8 cellular contexts compared by ENCODE assay signal in the genomic region with DNA sequence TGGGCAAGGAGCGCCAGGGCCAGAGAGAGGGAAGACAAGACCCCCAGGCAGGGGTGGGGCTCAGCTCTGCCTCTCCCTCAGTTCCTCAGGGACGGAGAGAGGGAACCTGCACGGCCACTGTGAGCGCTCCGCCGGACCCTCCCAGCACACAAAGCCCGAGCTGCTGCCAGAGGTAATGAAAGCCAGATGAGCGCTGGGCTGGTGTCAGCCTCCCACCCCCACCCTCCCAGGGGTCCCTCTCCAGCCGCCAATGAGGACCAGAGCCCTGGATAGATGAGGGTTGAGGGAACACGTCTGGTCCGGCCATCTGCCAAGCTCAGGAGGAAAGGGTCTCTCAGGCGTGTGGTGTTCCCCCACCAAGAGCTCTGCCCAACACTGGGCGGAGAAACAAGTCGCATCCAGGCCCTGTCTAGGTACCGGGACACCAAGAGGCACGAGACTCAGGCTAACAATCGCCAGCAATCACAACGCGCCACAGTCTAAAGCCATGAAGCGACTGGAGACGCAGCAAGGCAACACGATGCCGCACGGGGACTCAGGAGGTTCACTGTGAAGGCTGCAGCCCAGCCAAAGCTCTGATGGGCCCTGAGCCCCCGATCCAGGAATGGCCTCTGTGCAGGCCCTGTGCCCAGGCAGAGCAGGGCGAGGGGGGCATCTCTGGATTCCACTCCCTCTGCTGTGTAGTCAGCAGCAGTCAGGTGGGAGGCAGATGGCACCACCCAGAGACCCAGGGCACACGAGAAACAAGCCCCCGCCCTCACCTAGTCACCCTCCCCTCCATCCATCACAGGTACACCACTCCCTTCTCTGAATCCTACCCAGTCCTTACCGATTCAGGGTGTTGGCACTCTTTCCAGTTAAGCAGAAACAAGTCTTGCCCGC. TPM values are rescaled to one million over a fixed set of nuclear protein-coding genes. Genes with fewer than 3 reads are reported as not detected.
DNase-seq lines count a peak whose midpoint lies in the region; ATAC-seq and TF ChIP-seq lines count a peak whose summit lies in the region.

No MANE protein-coding gene starts in this region.

- H3K4me1 ChIP-seq in CD4-positive, CD25-positive, alpha-beta regulatory T cell (ENCODE audit: control insufficient read depth, insufficient read depth, low read length, poor library complexity, severe bottlenecking): peaks cover 87% of the 10 kb centered on the region
- peaks cover 45% of the 10 kb centered on the region for H3K4me1 ChIP-seq in ectodermal cell (ENCODE audit: control insufficient read depth, insufficient read depth, low read length)

- no peaks in the 10 kb centered on the region for H3K27me3 ChIP-seq in CD4-positive, CD25-positive, alpha-beta regulatory T cell (ENCODE audit: control insufficient read depth, insufficient read depth, low read length)
- no peaks in the 10 kb centered on the region for H3K27me3 ChIP-seq in ectodermal cell (ENCODE audit: control insufficient read depth, insufficient read depth, low read length, poor library complexity, severe bottlenecking)
- H3K27me3 ChIP-seq in neural cell (ENCODE audit: insufficient read depth, low read depth, low read length): no peaks in the 10 kb centered on the region

- peaks cover 16 to 84% (median 46%) of the 10 kb centered on the region in 4 donors for H3K4me1 Mint-ChIP-seq in CD4-positive, CD25-positive, alpha-beta regulatory T cell

- H3K4me3 Mint-ChIP-seq in CD4-positive, CD25-positive, alpha-beta regulatory T cell: peak overlapping the region; percentile 58 to 96 (median 85)

- H3F3A ChIP-seq in neural cell (ENCODE audit: insufficient read depth, low read length, poor library complexity, severe bottlenecking): no peaks in the 10 kb centered on the region

- DNase-seq in CD4-positive, CD25-positive, alpha-beta regulatory T cell: no peak
- DNase-seq in NCI-H2171 treated with DMSO at 0.1 percent for 48 hours (lab: John Stamatoyannopoulos, UW) (peak; percentile 95), DMS114 treated with DMSO at 0.1 percent for 48 hours (lab: John Stamatoyannopoulos, UW; ENCODE audit: unreplicated experiment) (no peak)
- DNase-seq in stimulated activated CD4-positive, alpha-beta T cell treated with anti-CD3 and anti-CD28 coated beads, Interleukin-15, amount 100 ng/mL, for 24 hours: no peak

- TF ChIP-seq EP300 in neural cell (conservative IDR thresholded peaks at IDR 0.05; ENCODE audit: poor library complexity, severe bottlenecking): no peak

- H3K27ac ChIP-seq in CD4-positive, CD25-positive, alpha-beta regulatory T cell (ENCODE audit: insufficient read depth, low read length, poor library complexity, severe bottlenecking): peak overlapping the region; percentile 96
- H3K27ac ChIP-seq in ectodermal cell (ENCODE audit: insufficient read depth, low read depth, low read length, poor library complexity, severe bottlenecking) (peak overlapping the region; percentile 44), neural cell (ENCODE audit: low read length) (peak overlapping the region; percentile 28)

- peak overlapping the region; percentile 73 for H3K9ac ChIP-seq in neural cell (ENCODE audit: low read length)

- no peak for TF ChIP-seq RAD21 in neural cell (conservative IDR thresholded peaks at IDR 0.05)

- H3K9me3 ChIP-seq in CD4-positive, CD25-positive, alpha-beta regulatory T cell (ENCODE audit: control insufficient read depth in 2 of 2, low read length in 2 of 2): no peaks in the 10 kb centered on the region
- H3K9me3 ChIP-seq in ectodermal cell (ENCODE audit: control insufficient read depth, low read length): no peaks in the 10 kb centered on the region
- H3K9me3 ChIP-seq in neural cell (ENCODE audit: low read length): no peaks in the 10 kb centered on the region

- no peak overlapping the region for H3K4me3 ChIP-seq in CD4-positive, CD25-positive, alpha-beta regulatory T cell (ENCODE audit: low read depth, low read length)
- H3K4me3 ChIP-seq in ectodermal cell (ENCODE audit: insufficient read depth, low read depth, low read length): no peak overlapping the region
- peak overlapping the region; percentile 78 for H3K4me3 ChIP-seq in neural cell (ENCODE audit: low read length)

- peaks cover 14% of the 10 kb centered on the region for H4K20me1 ChIP-seq in neural cell (ENCODE audit: insufficient read depth)

- H2AFZ ChIP-seq in neural cell (ENCODE audit: low read depth, low read length): no peak overlapping the region

- H3K9me2 ChIP-seq in neural cell (ENCODE audit: insufficient read depth, low read length): no peaks in the 10 kb centered on the region

- no peak for ATAC-seq in CD4-positive, CD25-positive, alpha-beta regulatory T cell (ENCODE audit: low read depth in 2 of 2)
- no peak for ATAC-seq in HG03139 (IDR thresholded peaks at IDR 0.05; ENCODE audit: unreplicated experiment)
- ATAC-seq in HG02610 (IDR thresholded peaks at IDR 0.05; ENCODE audit: unreplicated experiment): no peak

- no peaks in the 10 kb centered on the region for H3K36me3 Mint-ChIP-seq in CD4-positive, CD25-positive, alpha-beta regulatory T cell

- no peak for TF ChIP-seq CTCF in neural cell (IDR thresholded peaks at IDR 0.05; ENCODE audit: poor library complexity, severe bottlenecking)

- peaks cover 25% of the 10 kb centered on the region for H3K79me2 ChIP-seq in neural cell (replicated peaks; ENCODE audit: insufficient read depth, low read length)

- H3K27ac Mint-ChIP-seq in CD4-positive, CD25-positive, alpha-beta regulatory T cell: no peak overlapping the region

- H3K36me3 ChIP-seq in CD4-positive, CD25-positive, alpha-beta regulatory T cell (ENCODE audit: control insufficient read depth, insufficient read depth, low read length): no peaks in the 10 kb centered on the region
- H3K36me3 ChIP-seq in ectodermal cell (ENCODE audit: control insufficient read depth, insufficient read depth, low read length) (no peaks in the 10 kb centered on the region), neural cell (ENCODE audit: insufficient read depth, low read length) (no peaks in the 10 kb centered on the region)

- peak overlapping the region; percentile 61 for H3K4me2 ChIP-seq in neural cell (ENCODE audit: low read length)

- H3K9me3 Mint-ChIP-seq in CD4-positive, CD25-positive, alpha-beta regulatory T cell: no peaks in the 10 kb centered on the region

- WGBS in ectodermal cell, 2 experiments: 54 to 56% methylated on average over 30 of the region's 30 CpGs

- no peaks in the 10 kb centered on the region for H3K27me3 Mint-ChIP-seq in CD4-positive, CD25-positive, alpha-beta regulatory T cell

TF ChIP-seq in neural cell, 6 proteins besides CTCF, POLR2A, EP300 and RAD21:
- TF ChIP-seq TAF1 (IDR thresholded peaks at IDR 0.05; ENCODE audit: low read depth) (no peak), POLR2AphosphoS5 (IDR thresholded peaks at IDR 0.05) (no peak), SMC3 (conservative IDR thresholded peaks at IDR 0.05; ENCODE audit: poor library complexity) (no peak), EZH2 (IDR thresholded peaks at IDR 0.05; ENCODE audit: borderline replicate concordance, insufficient read depth, low read length, poor library complexity, severe bottlenecking) (no peak), MXI1 (conservative IDR thresholded peaks at IDR 0.05; ENCODE audit: poor library complexity, severe bottlenecking) (no peak)
- TF ChIP-seq, protein P1, sequence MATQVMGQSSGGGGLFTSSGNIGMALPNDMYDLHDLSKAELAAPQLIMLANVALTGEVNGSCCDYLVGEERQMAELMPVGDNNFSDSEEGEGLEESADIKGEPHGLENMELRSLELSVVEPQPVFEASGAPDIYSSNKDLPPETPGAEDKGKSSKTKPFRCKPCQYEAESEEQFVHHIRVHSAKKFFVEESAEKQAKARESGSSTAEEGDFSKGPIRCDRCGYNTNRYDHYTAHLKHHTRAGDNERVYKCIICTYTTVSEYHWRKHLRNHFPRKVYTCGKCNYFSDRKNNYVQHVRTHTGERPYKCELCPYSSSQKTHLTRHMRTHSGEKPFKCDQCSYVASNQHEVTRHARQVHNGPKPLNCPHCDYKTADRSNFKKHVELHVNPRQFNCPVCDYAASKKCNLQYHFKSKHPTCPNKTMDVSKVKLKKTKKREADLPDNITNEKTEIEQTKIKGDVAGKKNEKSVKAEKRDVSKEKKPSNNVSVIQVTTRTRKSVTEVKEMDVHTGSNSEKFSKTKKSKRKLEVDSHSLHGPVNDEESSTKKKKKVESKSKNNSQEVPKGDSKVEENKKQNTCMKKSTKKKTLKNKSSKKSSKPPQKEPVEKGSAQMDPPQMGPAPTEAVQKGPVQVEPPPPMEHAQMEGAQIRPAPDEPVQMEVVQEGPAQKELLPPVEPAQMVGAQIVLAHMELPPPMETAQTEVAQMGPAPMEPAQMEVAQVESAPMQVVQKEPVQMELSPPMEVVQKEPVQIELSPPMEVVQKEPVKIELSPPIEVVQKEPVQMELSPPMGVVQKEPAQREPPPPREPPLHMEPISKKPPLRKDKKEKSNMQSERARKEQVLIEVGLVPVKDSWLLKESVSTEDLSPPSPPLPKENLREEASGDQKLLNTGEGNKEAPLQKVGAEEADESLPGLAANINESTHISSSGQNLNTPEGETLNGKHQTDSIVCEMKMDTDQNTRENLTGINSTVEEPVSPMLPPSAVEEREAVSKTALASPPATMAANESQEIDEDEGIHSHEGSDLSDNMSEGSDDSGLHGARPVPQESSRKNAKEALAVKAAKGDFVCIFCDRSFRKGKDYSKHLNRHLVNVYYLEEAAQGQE (IDR thresholded peaks at IDR 0.05; ENCODE audit: borderline replicate concordance): no peak
TF ChIP-seq in neural cell: peak in this region for 0.

RNA-seq across cellular contexts. Expression of a gene that starts 1.3 kb away (rescaled TPM):
- 228 TPM for total RNA-seq in CD4-positive, CD25-positive, alpha-beta regulatory T cell
- 10 to 100 TPM; 34.6 to 64.2 (median 49.2) TPM for polyA plus RNA-seq in CD4-positive, CD25-positive, alpha-beta regulatory T cell
- 47.0 TPM for polyA plus RNA-seq in ectodermal cell (2013, experiment 1 of 4)
- polyA plus RNA-seq in ectodermal cell (2013, experiment 2 of 4): 48.7 TPM
- polyA plus RNA-seq in ectodermal cell (2013, experiment 3 of 4): 50.8 TPM
- polyA plus RNA-seq in ectodermal cell (2013, experiment 4 of 4): 56.8 TPM
- polyA plus RNA-seq in neural cell: 174 and 253 TPM in 2 replicates
- polyA minus RNA-seq in neural cell: 152 and 161 TPM in 2 replicates

RNA-seq across cellular contexts. Expression of a gene that starts 44.0 kb away (rescaled TPM):
- total RNA-seq in CD4-positive, CD25-positive, alpha-beta regulatory T cell: 1.5 TPM
- 1 to 10 TPM in 1 of 4 donors, under 1 TPM in 1, not detected in 2; 0.67 to 1.6 TPM for polyA plus RNA-seq in CD4-positive, CD25-positive, alpha-beta regulatory T cell
- 2.1 TPM for polyA plus RNA-seq in ectodermal cell (2013, experiment 1 of 4)
- polyA plus RNA-seq in ectodermal cell (2013, experiment 2 of 4): 2.2 TPM
- polyA plus RNA-seq in ectodermal cell (2013, experiment 3 of 4): 1.5 TPM
- polyA plus RNA-seq in ectodermal cell (2013, experiment 4 of 4): 2.8 TPM
- not detected in 2 replicates for polyA plus RNA-seq in neural cell
- polyA minus RNA-seq in neural cell: not detected in 2 replicates

RNA-seq across cellular contexts. Expression of a gene that starts 57.9 kb away (rescaled TPM):
- total RNA-seq in CD4-positive, CD25-positive, alpha-beta regulatory T cell: 0.37 TPM
- not detected for polyA plus RNA-seq in CD4-positive, CD25-positive, alpha-beta regulatory T cell
- polyA plus RNA-seq in ectodermal cell (2013, experiment 1 of 4): 3.6 TPM
- polyA plus RNA-seq in ectodermal cell (2013, experiment 2 of 4): 2.6 TPM
- 1.7 TPM for polyA plus RNA-seq in ectodermal cell (2013, experiment 3 of 4)
- 2.1 TPM for polyA plus RNA-seq in ectodermal cell (2013, experiment 4 of 4)
- 0.95 and 2.7 TPM in 2 replicates for polyA plus RNA-seq in neural cell
- polyA minus RNA-seq in neural cell: 0.73 and 1.0 TPM in 2 replicates

Comparison
In these comparisons a context has a peak if more than half of its experiments do, and no peak if none do; other contexts are left out.
1. H3K27ac ChIP-seq: peak in every context shown above with its lines; median percentile 96 in CD4-positive, CD25-positive, alpha-beta regulatory T cell; 44 in ectodermal cell; 28 in neural cell.